19 cellular contexts compared by ENCODE assay signal in genomic region chr11:79208126-79208525, GRCh38.
DNase-seq lines count a peak whose midpoint lies in the region; ATAC-seq, FAIRE-seq and TF ChIP-seq lines count a peak whose summit lies in the region.
"Had no signal": no experiment of that assay in that cellular context is flagged by ENCODE, and none has a peak within 500 bp of the region (broad histone marks: within the 10 kb centered on the region; RNA-seq: fewer than 3 reads in every experiment).

No MANE protein-coding gene starts in this region.

- BruUV-seq in GM12878 (replicated peaks; lab: Mats Ljungman, UMichigan), result no TSS peak

- H3K9ac ChIP-seq in GM12878 (ENCODE audit: control insufficient read depth, insufficient read depth, low read length), result no peak overlapping the region

- WGBS in GM12878 (ENCODE audit: insufficient coverage, insufficient replicate concordance, low lambda C conversion rate, missing lambda C conversion rate), result 54% methylated on average over 2 of the region's 2 CpGs
- 50 to 96% (median 86%) methylated on average over 2 of the region's 2 CpGs for WGBS in stomach, 5 donors

- TF ChIP-seq CTCF in GM12878 (IDR thresholded peaks at IDR 0.05 in 2 of 3, conservative IDR thresholded peaks at IDR 0.05 in 1 of 3; ENCODE audit: control insufficient read depth in 2 of 3, extremely low read depth in 1 of 3, insufficient read depth in 1 of 3, low read depth in 3 of 3, low read length in 3 of 3) (no peak), type B pancreatic cell (conservative IDR thresholded peaks at IDR 0.05) (no peak), stomach (IDR thresholded peaks at IDR 0.05) (no peak)

- intact Hi-C loops in GM12878 (cut with micrococcal nuclease; ENCODE audit: unreplicated experiment) (no loop called here), stomach (cut with DNase I; ENCODE audit: low total_unique reads) (no loop called here), posterior vena cava (cut with DNase I) (no loop called here)

- SMC1A ChIA-PET in GM12878 (lab: Charles Lee; ENCODE audit: uncharacterized antibody, unreplicated experiment), result no interaction called here

- no peaks in the 10 kb centered on the region for H3K36me3 ChIP-seq in GM12878 (ENCODE audit: control insufficient read depth in 2 of 2, insufficient read depth in 2 of 2, low read length in 1 of 2)
- H3K36me3 ChIP-seq in stomach, result no peaks in the 10 kb centered on the region
- H3K36me3 ChIP-seq: tibial nerve had no signal

- RAD21 ChIA-PET in GM12878 (lab: Charles Lee; ENCODE audit: unreplicated experiment), result no interaction called here

- TF ChIP-seq RAD21 in GM12878 (IDR thresholded peaks at IDR 0.05; ENCODE audit: insufficient read depth, low read depth, low read length), result no peak

- no peak overlapping the region for H3K4me3 Mint-ChIP-seq in type B pancreatic cell
- H3K4me3 Mint-ChIP-seq: activated naive CD8-positive, alpha-beta T cell treated with anti-CD3 and anti-CD28 coated beads for 36 hours; activated T-cell treated with anti-CD3 and anti-CD28 coated beads, Interleukin-2, amount 50 U/mL, for 72 hours had no signal

- H3K4me1 Mint-ChIP-seq in type B pancreatic cell (ENCODE audit: unreplicated experiment), result peaks cover 14% of the 10 kb centered on the region
- H3K4me1 Mint-ChIP-seq: activated naive CD8-positive, alpha-beta T cell treated with anti-CD3 and anti-CD28 coated beads for 36 hours had no signal

- TF ChIP-seq EP300 in GM12878 (IDR thresholded peaks at IDR 0.05; ENCODE audit: borderline replicate concordance in 1 of 2, control insufficient read depth in 1 of 2, low read depth in 2 of 2, low read length in 2 of 2) (no peak), stomach (IDR thresholded peaks at IDR 0.05) (no peak)

- no peaks in the 10 kb centered on the region for H3K27me3 Mint-ChIP-seq in type B pancreatic cell

- CTCF ChIA-PET in GM12878 (lab: Yijun Ruan, JAX), result no interaction called here

- no peaks in the 10 kb centered on the region for H3K9me3 ChIP-seq in GM12878 (replicated peaks; ENCODE audit: control insufficient read depth, insufficient read depth, low read length)
- no peaks in the 10 kb centered on the region for H3K9me3 ChIP-seq in stomach
- H3K9me3 ChIP-seq: tibial nerve had no signal

- ATAC-seq in GM18861 (IDR thresholded peaks at IDR 0.05; ENCODE audit: unreplicated experiment) (peak; percentile 78), GM21526 (IDR thresholded peaks at IDR 0.05; ENCODE audit: low FRiP score, unreplicated experiment) (peak; percentile 74), HG03045 (IDR thresholded peaks at IDR 0.05; ENCODE audit: unreplicated experiment) (peak; percentile 55), GM12878 (no peak)
- ATAC-seq: activated T-cell treated with anti-CD3 and anti-CD28 coated beads, Interleukin-2, amount 50 U/mL, for 72 hours had no signal

- H3K4me3 ChIP-seq in GM12878, result no peak overlapping the region
- no peak overlapping the region for H3K4me3 ChIP-seq in stomach
- H3K4me3 ChIP-seq: tibial nerve had no signal

- peak; percentile 13 for FAIRE-seq in GM12878 (lab: Jason Lieb, UNC)
- FAIRE-seq: small intestine had no signal

- no peaks in the 10 kb centered on the region for H3K27me3 ChIP-seq in GM12878 (replicated peaks in 1 of 2; ENCODE audit: control insufficient read depth in 2 of 2, insufficient read depth in 2 of 2, low read length in 1 of 2)
- H3K27me3 ChIP-seq in stomach, result no peaks in the 10 kb centered on the region
- H3K27me3 ChIP-seq: tibial nerve had no signal

- H3K4me2 ChIP-seq in GM12878 (ENCODE audit: control insufficient read depth, insufficient read depth), result peak overlapping the region; percentile 44

- in situ Hi-C loops in GM12878 (cut with MboI), result no loop called here

- H3K27ac Mint-ChIP-seq in type B pancreatic cell, result no peak overlapping the region
- H3K27ac Mint-ChIP-seq: activated naive CD8-positive, alpha-beta T cell treated with anti-CD3 and anti-CD28 coated beads for 36 hours; activated T-cell treated with anti-CD3 and anti-CD28 coated beads, Interleukin-2, amount 50 U/mL, for 72 hours had no signal

- POLR2A ChIA-PET in GM12878 (lab: Charles Lee), result no interaction called here

- no peak for TF ChIP-seq POLR2A in GM12878 (IDR thresholded peaks at IDR 0.05; ENCODE audit: low read depth, low read length)
- no peak for TF ChIP-seq POLR2A in stomach (IDR thresholded peaks at IDR 0.05)

- no peak overlapping the region for H3K27ac ChIP-seq in GM12878 (ENCODE audit: control insufficient read depth, insufficient read depth)
- no peak overlapping the region for H3K27ac ChIP-seq in stomach
- H3K27ac ChIP-seq: RWPE1, tibial nerve had no signal

- H4K20me1 ChIP-seq in GM12878 (ENCODE audit: control insufficient read depth, insufficient read depth), result no peaks in the 10 kb centered on the region

- H3K36me3 Mint-ChIP-seq in type B pancreatic cell, result peaks cover 17% of the 10 kb centered on the region
- H3K36me3 Mint-ChIP-seq: activated naive CD8-positive, alpha-beta T cell treated with anti-CD3 and anti-CD28 coated beads for 36 hours had no signal

- no peaks in the 10 kb centered on the region for H3K79me2 ChIP-seq in GM12878 (ENCODE audit: control insufficient read depth, insufficient read depth, low read length)

- no peaks in the 10 kb centered on the region for H3K9me3 Mint-ChIP-seq in type B pancreatic cell
- H3K9me3 Mint-ChIP-seq: activated naive CD8-positive, alpha-beta T cell treated with anti-CD3 and anti-CD28 coated beads for 36 hours; activated T-cell treated with anti-CD3 and anti-CD28 coated beads, Interleukin-2, amount 50 U/mL, for 72 hours had no signal

- H2AFZ ChIP-seq in GM12878 (ENCODE audit: control insufficient read depth, low read depth, low read length), result no peak overlapping the region

- DNase-seq in GM12878 (ENCODE audit: low read depth, low spot score) (peak; percentile 4), type B pancreatic cell (ENCODE audit: extremely low spot score, unreplicated experiment) (no peak), DMS153 (lab: John Stamatoyannopoulos, UW) (no peak), stomach (no peak), posterior vena cava (ENCODE audit: low spot score) (no peak)
- DNase-seq: activated CD4-positive, alpha-beta T cell treated with anti-CD3 and anti-CD28 coated beads, Interleukin-2, amount 50 U/mL, for 4 hours; activated naive CD8-positive, alpha-beta T cell treated with anti-CD3 and anti-CD28 coated beads for 36 hours; activated T-cell treated with anti-CD3 and anti-CD28 coated beads, Interleukin-2, amount 50 U/mL, for 72 hours; dermis blood vessel endothelial cell; erythroblast; NCI-H1105; NCI-H2171; small intestine; SW 1271 had no signal

- H3K4me1 ChIP-seq in GM12878 (ENCODE audit: control insufficient read depth, insufficient read depth, low read length) (peaks cover 7% of the 10 kb centered on the region), stomach (no peaks in the 10 kb centered on the region)

TF ChIP-seq in GM12878, 131 proteins besides CTCF, POLR2A, EP300 and RAD21:
- TF ChIP-seq JUNB (IDR thresholded peaks at IDR 0.05) (peak; percentile 45; the same call in 1 of the 2 replicates), MEF2A (IDR thresholded peaks at IDR 0.05; ENCODE audit: insufficient read depth, low read depth, low read length) (peak; percentile 52; the same call in 1 of the 2 replicates), ATF2 (IDR thresholded peaks at IDR 0.05; ENCODE audit: low read length) (0 out of 2 replicates have a peak, but pooled peaks have one; percentile 36), PML (IDR thresholded peaks at IDR 0.05; ENCODE audit: low read length) (no peak)
